8 cellular contexts compared by ENCODE assay signal in the genomic region with DNA sequence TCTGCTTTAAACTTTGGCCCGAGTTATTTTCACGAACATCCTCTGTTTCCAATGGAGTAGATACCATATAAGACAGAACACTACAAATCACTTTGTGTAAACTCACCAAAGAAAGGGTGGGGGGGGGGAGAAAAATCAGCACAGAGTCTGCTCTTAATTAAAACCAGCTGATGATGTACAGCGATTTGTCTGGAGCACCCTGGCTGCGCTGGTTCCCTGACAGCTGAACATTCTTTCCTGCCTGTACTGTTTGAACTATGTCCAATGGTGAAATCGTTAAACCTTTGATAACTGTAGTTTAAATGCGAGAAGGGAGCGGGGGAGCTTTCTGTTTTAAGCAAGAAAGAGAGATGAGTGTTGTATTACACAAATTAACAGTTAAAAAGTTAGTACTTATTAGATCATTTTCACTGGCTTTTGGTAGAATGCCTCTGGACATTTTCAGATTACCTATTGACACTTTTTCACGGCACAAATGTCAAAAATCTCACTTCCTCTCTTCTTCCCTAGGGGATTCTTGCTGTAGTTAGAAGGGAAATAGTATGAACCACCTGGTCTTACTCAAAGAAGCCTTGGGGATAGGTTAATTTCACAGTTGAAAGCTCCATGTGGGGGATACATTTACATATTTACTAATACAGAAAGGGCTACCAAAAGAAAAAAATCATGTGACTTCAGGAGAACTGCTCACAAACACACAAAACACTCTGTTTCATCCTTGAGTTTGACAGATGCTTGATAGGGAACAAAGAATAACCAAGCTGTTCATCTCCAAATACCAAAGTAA.
DNase-seq lines count a peak whose midpoint lies in the region; ATAC-seq and TF ChIP-seq lines count a peak whose summit lies in the region.

No MANE protein-coding gene starts in this region.

- H3K36me3 Mint-ChIP-seq in activated naive CD4-positive, alpha-beta T cell treated with anti-CD3 and anti-CD28 coated beads, Interleukin-2, amount 50 U/mL, for 72 hours: peaks cover 4 to 13% of the 10 kb centered on the region in 2 donors
- H3K36me3 Mint-ChIP-seq in activated naive CD4-positive, alpha-beta T cell treated with anti-CD3 and anti-CD28 coated beads for 36 hours (ENCODE audit: low read depth): no peaks in the 10 kb centered on the region

- intact Hi-C loops in left ventricle myocardium superior (cut with micrococcal nuclease) (no loop called here), Right ventricle myocardium superior (cut with DNase I) (no loop called here), uterus (cut with DNase I; ENCODE audit: low total_unique reads) (no loop called here)
- intact Hi-C loops in activated naive CD4-positive, alpha-beta T cell treated with anti-CD3 and anti-CD28 coated beads for 36 hours (cut with micrococcal nuclease): no loop called here

- H3K4me1 ChIP-seq in uterus: no peaks in the 10 kb centered on the region

- no peak for TF ChIP-seq CTCF in cardiac fibroblast (IDR thresholded peaks at IDR 0.05; ENCODE audit: low read depth, low read length)
- TF ChIP-seq CTCF in uterus (IDR thresholded peaks at IDR 0.05): no peak

- H3K27me3 Mint-ChIP-seq in activated naive CD4-positive, alpha-beta T cell treated with anti-CD3 and anti-CD28 coated beads for 36 hours (ENCODE audit: low read depth): no peaks in the 10 kb centered on the region

- TF ChIP-seq POLR2A in uterus (IDR thresholded peaks at IDR 0.05): no peak

- H3K9me3 ChIP-seq in uterus: no peaks in the 10 kb centered on the region

- peak; percentile 55 for ATAC-seq in left ventricle myocardium superior
- ATAC-seq in Right ventricle myocardium superior (ENCODE audit: poor library complexity): no peak
- peak; percentile 91 for ATAC-seq in HG03045 (IDR thresholded peaks at IDR 0.05; ENCODE audit: unreplicated experiment)
- ATAC-seq in activated naive CD4-positive, alpha-beta T cell treated with anti-CD3 and anti-CD28 coated beads, Interleukin-2, amount 50 U/mL, for 72 hours: no peak

- H3K9me3 Mint-ChIP-seq in activated naive CD4-positive, alpha-beta T cell treated with anti-CD3 and anti-CD28 coated beads, Interleukin-2, amount 50 U/mL, for 72 hours: peaks cover 0 to 23% of the 10 kb centered on the region in 2 donors
- H3K9me3 Mint-ChIP-seq in activated naive CD4-positive, alpha-beta T cell treated with anti-CD3 and anti-CD28 coated beads for 36 hours: no peaks in the 10 kb centered on the region

- no peaks in the 10 kb centered on the region for H3K36me3 ChIP-seq in uterus

- H3K4me3 Mint-ChIP-seq in activated naive CD4-positive, alpha-beta T cell treated with anti-CD3 and anti-CD28 coated beads for 36 hours: no peak overlapping the region

- H3K27ac Mint-ChIP-seq in activated naive CD4-positive, alpha-beta T cell treated with anti-CD3 and anti-CD28 coated beads, Interleukin-2, amount 50 U/mL, for 72 hours: peak overlapping the region in 1 of 2 donors; percentile 53
- no peak overlapping the region for H3K27ac Mint-ChIP-seq in activated naive CD4-positive, alpha-beta T cell treated with anti-CD3 and anti-CD28 coated beads for 36 hours

- peak; percentile 29 for DNase-seq in left ventricle myocardium superior
- no peak for DNase-seq in Right ventricle myocardium superior
- peak; percentile 70 to 85 for DNase-seq in cardiac fibroblast (ENCODE audit: low read depth in 2 of 2)
- DNase-seq in uterus: peak; percentile 46 to 65
- no peak for DNase-seq in activated naive CD4-positive, alpha-beta T cell treated with anti-CD3 and anti-CD28 coated beads, Interleukin-2, amount 50 U/mL, for 72 hours (ENCODE audit: low spot score in 2 of 2)
- no peak for DNase-seq in activated CD8-positive, alpha-beta memory T cell treated with anti-CD3 and anti-CD28 coated beads for 24 hours
- DNase-seq in activated naive CD4-positive, alpha-beta T cell treated with anti-CD3 and anti-CD28 coated beads for 36 hours: no peak

- no peak overlapping the region for H3K27ac ChIP-seq in uterus

- H3K4me1 Mint-ChIP-seq in activated naive CD4-positive, alpha-beta T cell treated with anti-CD3 and anti-CD28 coated beads for 36 hours (ENCODE audit: low read depth): peaks cover 18% of the 10 kb centered on the region

- H3K4me3 ChIP-seq in cardiac fibroblast (replicated peaks in 1 of 2; ENCODE audit: low read depth in 2 of 2, low read length in 2 of 2) (no peak overlapping the region), uterus (no peak overlapping the region)

- CTCF ChIA-PET in activated naive CD4-positive, alpha-beta T cell treated with anti-CD3 and anti-CD28 coated beads for 36 hours (lab: Charles Lee): interaction anchor here (1.1 to 2.4 kb wide), 3 partner anchors 9 to 138 kb away, joined by 3 to 7 read pairs (median 4); no protein-coding TSS in a partner anchor

- no peaks in the 10 kb centered on the region for H3K27me3 ChIP-seq in uterus

Comparison
In these comparisons a context has a peak if more than half of its experiments do, and no peak if none do; other contexts are left out.
1. ATAC-seq: peak in left ventricle myocardium superior (single experiment) and HG03045 (single experiment); none in Right ventricle myocardium superior (single experiment) and activated naive CD4-positive, alpha-beta T cell treated with anti-CD3 and anti-CD28 coated beads, Interleukin-2, amount 50 U/mL, for 72 hours (0 of 2).
2. DNase-seq: peak in left ventricle myocardium superior (single experiment), cardiac fibroblast (2 of 2) and uterus (2 of 2); none in Right ventricle myocardium superior (single experiment), activated naive CD4-positive, alpha-beta T cell treated with anti-CD3 and anti-CD28 coated beads, Interleukin-2, amount 50 U/mL, for 72 hours (0 of 2), activated CD8-positive, alpha-beta memory T cell treated with anti-CD3 and anti-CD28 coated beads for 24 hours (single experiment) and activated naive CD4-positive, alpha-beta T cell treated with anti-CD3 and anti-CD28 coated beads for 36 hours (single experiment).